ENCODE assay signal across 15 cellular contexts in the genomic region with DNA sequence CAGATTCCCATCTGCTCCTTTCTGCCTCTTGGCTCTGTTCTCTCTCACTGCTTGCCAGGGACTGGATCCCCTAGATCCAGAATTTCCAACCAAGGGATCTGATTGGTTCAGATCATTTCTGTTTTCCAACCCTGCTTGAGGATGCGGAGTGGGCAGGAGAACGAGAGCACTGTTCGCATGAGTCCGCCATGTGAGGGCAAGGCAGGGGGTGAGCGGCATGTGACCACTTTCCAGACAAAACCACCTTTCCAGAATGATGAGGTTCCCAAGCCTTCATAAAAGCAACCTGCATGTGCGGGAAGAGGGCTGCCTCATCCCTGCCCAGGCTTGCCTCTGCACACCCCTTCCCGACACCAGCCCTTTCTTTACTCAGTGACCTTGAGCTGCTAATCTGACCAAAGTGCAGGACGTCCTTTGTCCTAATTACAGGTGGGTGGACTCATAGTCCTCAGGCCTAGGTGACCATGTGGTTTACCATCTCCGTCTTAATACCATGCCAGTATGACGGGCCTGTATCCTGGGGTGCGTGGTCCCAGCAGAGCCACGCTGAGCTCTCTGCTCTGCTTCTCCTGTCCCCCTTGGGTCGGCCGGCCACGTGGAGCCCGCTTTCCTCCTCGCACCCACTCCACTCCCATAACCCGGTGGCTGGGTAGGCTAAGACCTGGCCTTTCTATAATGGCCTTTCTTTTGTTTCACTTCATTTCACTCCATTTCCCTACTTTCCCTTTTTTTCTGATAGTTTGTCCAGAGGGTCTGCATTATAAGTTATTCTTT.
"Had no signal": no experiment of that assay in that cellular context is flagged by ENCODE, and none has a peak within 500 bp of the region (broad histone marks: within the 10 kb centered on the region; RNA-seq: fewer than 3 reads in every experiment).

No MANE protein-coding gene starts in this region.

- H3K9me3 ChIP-seq: prostate gland had no signal

- H3K27ac Mint-ChIP-seq: activated CD8-positive, alpha-beta T cell treated with anti-CD3 and anti-CD28 coated beads, Interleukin-2, amount 10 ng/mL, durations not matched to agents 7 days and 5 days; activated naive CD8-positive, alpha-beta T cell treated with anti-CD3 and anti-CD28 coated beads, Interleukin-2, amount 50 U/mL, for 24 hours; type B pancreatic cell had no signal

- H3K4me1 ChIP-seq: ascending aorta, prostate gland had no signal

- H3K4me3 Mint-ChIP-seq: activated CD4-positive, alpha-beta T cell treated with anti-CD3 and anti-CD28 coated beads for 36 hours; activated CD8-positive, alpha-beta T cell treated with anti-CD3 and anti-CD28 coated beads, Interleukin-2, amount 10 ng/mL, durations not matched to agents 7 days and 5 days; activated naive CD8-positive, alpha-beta T cell treated with anti-CD3 and anti-CD28 coated beads, Interleukin-2, amount 50 U/mL, for 24 hours; type B pancreatic cell had no signal

- ATAC-seq: activated CD4-positive, alpha-beta T cell treated with anti-CD3 and anti-CD28 coated beads for 36 hours; activated CD8-positive, alpha-beta T cell treated with anti-CD3 and anti-CD28 coated beads, Interleukin-2, amount 10 ng/mL, durations not matched to agents 7 days and 5 days; activated naive CD8-positive, alpha-beta T cell treated with anti-CD3 and anti-CD28 coated beads, Interleukin-2, amount 50 U/mL, for 24 hours had no signal

- H3K4me3 ChIP-seq: ascending aorta, dorsolateral prefrontal cortex, heart left ventricle, prostate gland had no signal

- H3K27me3 ChIP-seq: ascending aorta, dorsolateral prefrontal cortex, heart left ventricle had no signal

- DNase-seq: activated CD8-positive, alpha-beta memory T cell treated with anti-CD3 and anti-CD28 coated beads, Interleukin-2, amount 50 U/mL, for 48 hours; activated CD8-positive, alpha-beta T cell treated with anti-CD3 and anti-CD28 coated beads, Interleukin-2, amount 10 ng/mL, durations not matched to agents 7 days and 5 days; activated naive CD4-positive, alpha-beta T cell treated with Interleukin-2 at 50 U/mL for 16 hours; activated naive CD8-positive, alpha-beta T cell treated with anti-CD3 and anti-CD28 coated beads, Interleukin-2, amount 50 U/mL, for 24 hours; dorsolateral prefrontal cortex; foreskin melanocyte; left ventricle myocardium superior; stimulated activated CD4-positive, alpha-beta T cell treated with anti-CD3 and anti-CD28 coated beads, Interleukin-2, amount 100 ng/mL, for 48 hours; stimulated activated naive CD4-positive, alpha-beta T cell treated with Interleukin-2 at 50 U/mL for 16 hours had no signal

- H3K27me3 Mint-ChIP-seq: activated CD4-positive, alpha-beta T cell treated with anti-CD3 and anti-CD28 coated beads for 36 hours; activated naive CD8-positive, alpha-beta T cell treated with anti-CD3 and anti-CD28 coated beads, Interleukin-2, amount 50 U/mL, for 24 hours; type B pancreatic cell had no signal

- H3K27ac ChIP-seq: ascending aorta, dorsolateral prefrontal cortex, prostate gland, VCaP had no signal
